ENCODE assay signal across 1 cellular context in the genomic region with DNA sequence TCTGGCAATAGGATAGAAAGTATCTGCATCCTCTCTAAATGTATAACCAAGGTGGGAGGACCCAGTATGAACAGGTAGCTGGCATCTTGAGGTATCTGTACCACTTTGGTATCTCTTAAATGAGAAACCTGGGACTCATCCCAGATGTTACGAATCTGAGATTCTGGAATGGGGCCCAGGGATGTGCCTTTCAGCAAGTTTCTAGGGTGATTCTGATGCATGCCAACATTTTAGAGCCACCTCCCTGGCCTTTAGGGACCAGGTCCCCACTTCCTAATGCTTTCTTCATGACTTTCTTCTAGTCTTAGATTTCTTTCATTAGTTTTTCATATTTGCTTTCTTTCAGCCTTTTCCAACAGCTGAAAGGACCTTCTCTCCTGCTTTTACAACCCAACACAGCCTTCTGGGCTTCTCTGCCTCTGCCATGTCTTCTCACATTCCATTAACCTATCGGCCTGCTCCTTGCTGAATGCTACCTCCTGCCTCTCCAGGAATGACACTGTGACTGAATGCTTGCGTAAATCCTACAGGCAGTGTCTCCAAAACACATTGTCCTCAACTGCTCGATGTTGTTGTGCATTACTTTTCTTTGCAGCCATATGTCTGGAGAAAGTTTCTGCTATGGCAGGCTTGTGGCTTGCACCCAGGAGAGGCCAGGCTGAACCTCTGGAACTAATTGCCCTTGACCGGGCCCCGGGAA.
TF ChIP-seq lines count a peak whose summit lies in the region.

No MANE protein-coding gene starts in this region.

TF ChIP-seq in SK-N-SH treated with all-trans-retinoic acid at 6 μM for 48 hours, 23 proteins besides CTCF, POLR2A, EP300 and RAD21 (continued from another document):
- TF ChIP-seq, protein P1, sequence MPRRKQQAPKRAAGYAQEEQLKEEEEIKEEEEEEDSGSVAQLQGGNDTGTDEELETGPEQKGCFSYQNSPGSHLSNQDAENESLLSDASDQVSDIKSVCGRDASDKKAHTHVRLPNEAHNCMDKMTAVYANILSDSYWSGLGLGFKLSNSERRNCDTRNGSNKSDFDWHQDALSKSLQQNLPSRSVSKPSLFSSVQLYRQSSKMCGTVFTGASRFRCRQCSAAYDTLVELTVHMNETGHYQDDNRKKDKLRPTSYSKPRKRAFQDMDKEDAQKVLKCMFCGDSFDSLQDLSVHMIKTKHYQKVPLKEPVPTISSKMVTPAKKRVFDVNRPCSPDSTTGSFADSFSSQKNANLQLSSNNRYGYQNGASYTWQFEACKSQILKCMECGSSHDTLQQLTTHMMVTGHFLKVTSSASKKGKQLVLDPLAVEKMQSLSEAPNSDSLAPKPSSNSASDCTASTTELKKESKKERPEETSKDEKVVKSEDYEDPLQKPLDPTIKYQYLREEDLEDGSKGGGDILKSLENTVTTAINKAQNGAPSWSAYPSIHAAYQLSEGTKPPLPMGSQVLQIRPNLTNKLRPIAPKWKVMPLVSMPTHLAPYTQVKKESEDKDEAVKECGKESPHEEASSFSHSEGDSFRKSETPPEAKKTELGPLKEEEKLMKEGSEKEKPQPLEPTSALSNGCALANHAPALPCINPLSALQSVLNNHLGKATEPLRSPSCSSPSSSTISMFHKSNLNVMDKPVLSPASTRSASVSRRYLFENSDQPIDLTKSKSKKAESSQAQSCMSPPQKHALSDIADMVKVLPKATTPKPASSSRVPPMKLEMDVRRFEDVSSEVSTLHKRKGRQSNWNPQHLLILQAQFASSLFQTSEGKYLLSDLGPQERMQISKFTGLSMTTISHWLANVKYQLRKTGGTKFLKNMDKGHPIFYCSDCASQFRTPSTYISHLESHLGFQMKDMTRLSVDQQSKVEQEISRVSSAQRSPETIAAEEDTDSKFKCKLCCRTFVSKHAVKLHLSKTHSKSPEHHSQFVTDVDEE (CRISPR knock-in tag; IDR thresholded peaks at IDR 0.05), result no peak
TF ChIP-seq in SK-N-SH treated with all-trans-retinoic acid at 6 μM for 48 hours: peak in this region for 1.
